9 cellular contexts compared by ENCODE assay signal in genomic region chr5:168020522-168021294, GRCh38.
DNase-seq lines count a peak whose midpoint lies in the region; ATAC-seq, FAIRE-seq and TF ChIP-seq lines count a peak whose summit lies in the region.
"Had no signal": no experiment of that assay in that cellular context is flagged by ENCODE, and none has a peak within 500 bp of the region (broad histone marks: within the 10 kb centered on the region; RNA-seq: fewer than 3 reads in every experiment).

No MANE protein-coding gene starts in this region.

- TF ChIP-seq CTCF in retinal pigment epithelial cell (conservative IDR thresholded peaks at IDR 0.05; ENCODE audit: low read depth, low read length) = peak; percentile 39

- no peaks in the 10 kb centered on the region for H3K9me2 ChIP-seq in GM23248 (ENCODE audit: insufficient read depth)

- no peaks in the 10 kb centered on the region for H3K9me3 ChIP-seq in GM23248 (ENCODE audit: low read depth)

- H3K9ac ChIP-seq in GM23248 = no peak overlapping the region

- no peak overlapping the region for H3K4me3 ChIP-seq in GM23248
- H3K4me3 ChIP-seq in retinal pigment epithelial cell (ENCODE audit: low read length) = no peak overlapping the region

- in situ Hi-C loops in GM23248 (cut with MboI) = no loop called here

- peak; percentile 40 for DNase-seq in GM23248
- peak; percentile 22 for DNase-seq in RCC 7860 (ENCODE audit: low spot score)
- peak; percentile 30 for DNase-seq in fibroblast of peridontal ligament (ENCODE audit: extremely low read depth)
- DNase-seq in retinal pigment epithelial cell (ENCODE audit: low read depth) = no peak
- no peak for DNase-seq in activated CD4-positive, alpha-beta T cell treated with anti-CD3 and anti-CD28 coated beads, Interleukin-2, amount 50 U/mL, for 1 hour
- no peak for DNase-seq in GM03348 (ENCODE audit: low spot score)
- DNase-seq: central memory CD4-positive, alpha-beta T cell; naive B cell had no signal

- H3K27me3 ChIP-seq in GM23248 (replicated peaks; ENCODE audit: insufficient read depth) = no peaks in the 10 kb centered on the region

- H3K27ac ChIP-seq in GM23248 = no peak overlapping the region

- H4K20me1 ChIP-seq in GM23248 (ENCODE audit: insufficient read depth) = no peaks in the 10 kb centered on the region

- 76 to 77% methylated on average over 11 of the region's 11 CpGs for WGBS in GM23248 (ENCODE audit: low coverage in 1 of 2, low lambda C conversion rate in 2 of 2, missing lambda C conversion rate in 2 of 2), 2 experiments

- no peak for ATAC-seq in GM19324 (IDR thresholded peaks at IDR 0.05; ENCODE audit: low FRiP score, unreplicated experiment)

- peaks cover 9% of the 10 kb centered on the region; the same call in 1 of the 2 replicates for H3F3A ChIP-seq in GM23248 (ENCODE audit: insufficient read depth)

- peaks cover 23% of the 10 kb centered on the region for H3K4me1 ChIP-seq in GM23248 (ENCODE audit: insufficient read depth)

- no peaks in the 10 kb centered on the region for H3K36me3 ChIP-seq in GM23248 (ENCODE audit: low read depth)

- no peak for FAIRE-seq in RCC 7860 (lab: Jason Lieb, UNC)

- no peak overlapping the region for H2AFZ ChIP-seq in GM23248

- no peak overlapping the region for H3K4me2 ChIP-seq in GM23248 (ENCODE audit: unreplicated experiment)

- peaks cover 36% of the 10 kb centered on the region for H3K79me2 ChIP-seq in GM23248 (ENCODE audit: insufficient read depth)

Comparison
In these comparisons a context has a peak if more than half of its experiments do, and no peak if none do; other contexts are left out.
1. DNase-seq: peak in GM23248 (single experiment), RCC 7860 (single experiment) and fibroblast of peridontal ligament (single experiment); none in retinal pigment epithelial cell (single experiment), activated CD4-positive, alpha-beta T cell treated with anti-CD3 and anti-CD28 coated beads, Interleukin-2, amount 50 U/mL, for 1 hour (single experiment) and GM03348 (single experiment).